37 cellular contexts compared by ENCODE assay signal in genomic region chr3:131194816-131195215, GRCh38.
"Had no signal": no experiment of that assay in that cellular context is flagged by ENCODE, and none has a peak within 500 bp of the region (broad histone marks: within the 10 kb centered on the region; RNA-seq: fewer than 3 reads in every experiment).

No MANE protein-coding gene starts in this region.

- H3K4me1 ChIP-seq: ascending aorta, body of pancreas, breast epithelium had no signal

- H3K27me3 ChIP-seq: adrenal gland, ascending aorta, body of pancreas, brain microvascular endothelial cell, breast epithelium, cardiac muscle cell had no signal

- H3K4me3 Mint-ChIP-seq: activated naive CD4-positive, alpha-beta T cell treated with anti-CD3 and anti-CD28 coated beads for 36 hours; activated naive CD4-positive, alpha-beta T cell treated with anti-CD3 and anti-CD28 coated beads, Interleukin-2, amount 10 ng/mL, durations not matched to agents 7 days and 5 days; activated naive CD4-positive, alpha-beta T cell treated with anti-CD3 and anti-CD28 coated beads, Interleukin-2, amount 50 U/mL, for 24 hours; activated naive CD8-positive, alpha-beta T cell; activated naive CD8-positive, alpha-beta T cell treated with anti-CD3 and anti-CD28 coated beads for 36 hours; activated naive CD8-positive, alpha-beta T cell treated with anti-CD3 and anti-CD28 coated beads, Interleukin-2, amount 10 ng/mL, durations not matched to agents 7 days and 5 days; activated naive CD8-positive, alpha-beta T cell treated with anti-CD3 and anti-CD28 coated beads, Interleukin-2, amount 50 U/mL, for 24 hours; activated T-cell treated with anti-CD3 and anti-CD28 coated beads, Interleukin-2, amount 50 U/mL, for 24 hours; activated T-cell treated with anti-CD3 and anti-CD28 coated beads, Interleukin-2, amount 50 U/mL, for 4 hours; activated T-cell treated with anti-CD3 and anti-CD28 coated beads, Interleukin-2, amount 50 U/mL, for 72 hours; activated T-helper 1 cell treated with anti-CD3 and anti-CD28 coated beads, Interleukin-12 subunit alpha, Interleukin-12 subunit beta, Interleukin-2, Interleukin-4 antibody, amounts not matched to agents 30 ng/mL and 10 ng/mL and 1 ng/mL, durations not matched to agents 14 hours and 24 hours and 36 hours; activated T-helper 17 cell treated with anti-CD3 and anti-CD28 coated beads, Interleukin-2, amount 50 U/mL, for 72 hours; brain; central memory CD8-positive, alpha-beta T cell had no signal

- DNase-seq: activated effector memory CD4-positive, alpha-beta T cell treated with anti-CD3 and anti-CD28 coated beads, Interleukin-2, amount 50 U/mL, for 16 hours; activated effector memory CD4-positive, alpha-beta T cell treated with Interleukin-2 at 50 U/mL for 16 hours; activated gamma-delta T cell; activated gamma-delta T cell treated with Interleukin-2 at 50 U/mL for 16 hours; activated naive CD4-positive, alpha-beta T cell; activated naive CD4-positive, alpha-beta T cell treated with anti-CD3 and anti-CD28 coated beads for 36 hours; activated naive CD4-positive, alpha-beta T cell treated with anti-CD3 and anti-CD28 coated beads, Interleukin-2, amount 10 ng/mL, durations not matched to agents 7 days and 5 days; activated naive CD4-positive, alpha-beta T cell treated with anti-CD3 and anti-CD28 coated beads, Interleukin-2, amount 50 U/mL, for 16 hours; activated naive CD4-positive, alpha-beta T cell treated with Interleukin-2 at 50 U/mL for 16 hours; activated naive CD8-positive, alpha-beta T cell treated with anti-CD3 and anti-CD28 coated beads for 36 hours; activated naive CD8-positive, alpha-beta T cell treated with anti-CD3 and anti-CD28 coated beads, Interleukin-2, amount 10 ng/mL, durations not matched to agents 7 days and 5 days; activated naive CD8-positive, alpha-beta T cell treated with anti-CD3 and anti-CD28 coated beads, Interleukin-2, amount 50 U/mL, for 24 hours; activated T-cell treated with anti-CD3 and anti-CD28 coated beads, Interleukin-2, amount 50 U/mL, for 24 hours; activated T-cell treated with anti-CD3 and anti-CD28 coated beads, Interleukin-2, amount 50 U/mL, for 4 hours; activated T-cell treated with anti-CD3 and anti-CD28 coated beads, Interleukin-2, amount 50 U/mL, for 48 hours; activated T-cell treated with anti-CD3 and anti-CD28 coated beads, Interleukin-2, amount 50 U/mL, for 72 hours; adrenal gland; amniotic stem cell; amygdala; anterior cingulate cortex; aorta; body of pancreas; brain microvascular endothelial cell; caudate nucleus; central memory CD4-positive, alpha-beta T cell; cerebellar nuclear complex had no signal

- H3K9me3 Mint-ChIP-seq: activated naive CD4-positive, alpha-beta T cell treated with anti-CD3 and anti-CD28 coated beads, Interleukin-2, amount 50 U/mL, for 72 hours; activated T-cell treated with anti-CD3 and anti-CD28 coated beads, Interleukin-2, amount 50 U/mL, for 24 hours; central memory CD8-positive, alpha-beta T cell had no signal

- H3K36me3 ChIP-seq: adrenal gland, ascending aorta, brain microvascular endothelial cell, breast epithelium, cardiac muscle cell had no signal

- H3K4me3 ChIP-seq: adrenal gland, ascending aorta, body of pancreas, breast epithelium, cardiac muscle cell had no signal

- H3K27me3 Mint-ChIP-seq: activated naive CD4-positive, alpha-beta T cell treated with anti-CD3 and anti-CD28 coated beads, Interleukin-2, amount 10 ng/mL, durations not matched to agents 7 days and 5 days; activated naive CD4-positive, alpha-beta T cell treated with anti-CD3 and anti-CD28 coated beads, Interleukin-2, amount 50 U/mL, for 24 hours; activated naive CD8-positive, alpha-beta T cell; activated naive CD8-positive, alpha-beta T cell treated with anti-CD3 and anti-CD28 coated beads for 36 hours; activated naive CD8-positive, alpha-beta T cell treated with anti-CD3 and anti-CD28 coated beads, Interleukin-2, amount 10 ng/mL, durations not matched to agents 7 days and 5 days; activated naive CD8-positive, alpha-beta T cell treated with anti-CD3 and anti-CD28 coated beads, Interleukin-2, amount 50 U/mL, for 24 hours; activated T-cell treated with anti-CD3 and anti-CD28 coated beads, Interleukin-2, amount 50 U/mL, for 24 hours; activated T-helper 17 cell treated with anti-CD3 and anti-CD28 coated beads, Interleukin-2, amount 50 U/mL, for 72 hours; brain; central memory CD8-positive, alpha-beta T cell had no signal

- H3K36me3 Mint-ChIP-seq: activated naive CD4-positive, alpha-beta T cell treated with anti-CD3 and anti-CD28 coated beads, Interleukin-2, amount 10 ng/mL, durations not matched to agents 7 days and 5 days; activated naive CD4-positive, alpha-beta T cell treated with anti-CD3 and anti-CD28 coated beads, Interleukin-2, amount 50 U/mL, for 72 hours; activated naive CD8-positive, alpha-beta T cell treated with anti-CD3 and anti-CD28 coated beads for 36 hours; activated naive CD8-positive, alpha-beta T cell treated with anti-CD3 and anti-CD28 coated beads, Interleukin-2, amount 10 ng/mL, durations not matched to agents 7 days and 5 days; brain had no signal

- H3K9me3 ChIP-seq: adrenal gland, ascending aorta, body of pancreas, breast epithelium had no signal

- H3K4me1 Mint-ChIP-seq: activated naive CD4-positive, alpha-beta T cell treated with anti-CD3 and anti-CD28 coated beads, Interleukin-2, amount 10 ng/mL, durations not matched to agents 7 days and 5 days; activated naive CD4-positive, alpha-beta T cell treated with anti-CD3 and anti-CD28 coated beads, Interleukin-2, amount 50 U/mL, for 24 hours; activated naive CD8-positive, alpha-beta T cell treated with anti-CD3 and anti-CD28 coated beads for 36 hours; activated naive CD8-positive, alpha-beta T cell treated with anti-CD3 and anti-CD28 coated beads, Interleukin-2, amount 10 ng/mL, durations not matched to agents 7 days and 5 days; activated naive CD8-positive, alpha-beta T cell treated with anti-CD3 and anti-CD28 coated beads, Interleukin-2, amount 50 U/mL, for 24 hours; activated T-helper 17 cell treated with anti-CD3 and anti-CD28 coated beads, Interleukin-2, amount 50 U/mL, for 72 hours; brain; central memory CD8-positive, alpha-beta T cell had no signal

- H3K27ac Mint-ChIP-seq: activated naive CD4-positive, alpha-beta T cell treated with anti-CD3 and anti-CD28 coated beads for 36 hours; activated naive CD4-positive, alpha-beta T cell treated with anti-CD3 and anti-CD28 coated beads, Interleukin-2, amount 10 ng/mL, durations not matched to agents 7 days and 5 days; activated naive CD4-positive, alpha-beta T cell treated with anti-CD3 and anti-CD28 coated beads, Interleukin-2, amount 50 U/mL, for 24 hours; activated naive CD4-positive, alpha-beta T cell treated with anti-CD3 and anti-CD28 coated beads, Interleukin-2, amount 50 U/mL, for 72 hours; activated naive CD8-positive, alpha-beta T cell; activated naive CD8-positive, alpha-beta T cell treated with anti-CD3 and anti-CD28 coated beads for 36 hours; activated naive CD8-positive, alpha-beta T cell treated with anti-CD3 and anti-CD28 coated beads, Interleukin-2, amount 10 ng/mL, durations not matched to agents 7 days and 5 days; activated naive CD8-positive, alpha-beta T cell treated with anti-CD3 and anti-CD28 coated beads, Interleukin-2, amount 50 U/mL, for 24 hours; activated T-cell treated with anti-CD3 and anti-CD28 coated beads, Interleukin-2, amount 50 U/mL, for 24 hours; activated T-cell treated with anti-CD3 and anti-CD28 coated beads, Interleukin-2, amount 50 U/mL, for 72 hours; activated T-helper 1 cell treated with anti-CD3 and anti-CD28 coated beads, Interleukin-12 subunit alpha, Interleukin-12 subunit beta, Interleukin-2, Interleukin-4 antibody, amounts not matched to agents 30 ng/mL and 10 ng/mL and 1 ng/mL, durations not matched to agents 14 hours and 24 hours and 36 hours; activated T-helper 17 cell treated with anti-CD3 and anti-CD28 coated beads, Interleukin-2, amount 50 U/mL, for 72 hours; activated T-helper 2 cell treated with anti-CD3 and anti-CD28 coated beads, Interferon-gamma antibody, Interleukin-2, Interleukin-4, amounts not matched to agents 10 μg/mL and 5 μg/mL and 100 μg/mL, durations not matched to agents 14 hours and 24 hours and 36 hours; brain had no signal

- H3K27ac ChIP-seq: adrenal gland, ascending aorta, body of pancreas, brain microvascular endothelial cell, breast epithelium, cardiac muscle cell had no signal
